Comparison of ENCODE assay signal across 21 cellular contexts in genomic region chr2:171491292-171491691, GRCh38. TPM values are rescaled to one million over a fixed set of nuclear protein-coding genes. Genes with fewer than 3 reads are reported as not detected.
DNase-seq lines count a peak whose midpoint lies in the region; ATAC-seq, FAIRE-seq and TF ChIP-seq lines count a peak whose summit lies in the region.
"Had no signal": no experiment of that assay in that cellular context is flagged by ENCODE, and none has a peak within 500 bp of the region (broad histone marks: within the 10 kb centered on the region; RNA-seq: fewer than 3 reads in every experiment).

No MANE protein-coding gene starts in this region.

- H3K4me3 Mint-ChIP-seq in astrocyte (ENCODE audit: unreplicated experiment) (no peak overlapping the region), T-helper 17 cell (no peak overlapping the region)
- H3K4me3 Mint-ChIP-seq: CD14-positive monocyte had no signal

- H3K36me3 Mint-ChIP-seq in astrocyte (ENCODE audit: low read depth, unreplicated experiment) (peaks cover 9% of the 10 kb centered on the region), T-helper 17 cell (ENCODE audit: low read depth) (peaks cover 3% of the 10 kb centered on the region)

- no peaks in the 10 kb centered on the region for H3K27me3 ChIP-seq in astrocyte (ENCODE audit: insufficient read depth, low read length)
- H3K27me3 ChIP-seq in transverse colon = no peaks in the 10 kb centered on the region

- TF ChIP-seq CTCF in astrocyte (IDR thresholded peaks at IDR 0.05; ENCODE audit: insufficient read depth, low read depth, low read length) = peak; percentile 23
- TF ChIP-seq CTCF in transverse colon (IDR thresholded peaks at IDR 0.05) = no peak

- intact Hi-C loops in transverse colon (cut with DNase I; ENCODE audit: low total_unique reads) = no loop called here

- no peak overlapping the region for H3K9ac ChIP-seq in astrocyte (ENCODE audit: low read length)
- H3K9ac ChIP-seq: KMS-11 had no signal

- H2AFZ ChIP-seq in astrocyte (ENCODE audit: low read depth, low read length) = no peak overlapping the region

- H3K27ac Mint-ChIP-seq in astrocyte (ENCODE audit: unreplicated experiment) (no peak overlapping the region), T-helper 17 cell (no peak overlapping the region)
- H3K27ac Mint-ChIP-seq: CD14-positive monocyte had no signal

- no peak overlapping the region for H3K4me2 ChIP-seq in astrocyte (ENCODE audit: low read length)
- H3K4me2 ChIP-seq: KMS-11 had no signal

- FAIRE-seq in astrocyte (lab: Jason Lieb, UNC) = no peak
- FAIRE-seq: G401.6 had no signal

- no peaks in the 10 kb centered on the region for H3K9me3 Mint-ChIP-seq in astrocyte (ENCODE audit: unreplicated experiment)

- no peak for TF ChIP-seq POLR2A in transverse colon (IDR thresholded peaks at IDR 0.05)

- no peaks in the 10 kb centered on the region for H3K79me2 ChIP-seq in astrocyte (ENCODE audit: insufficient read depth, low read length)

- in situ Hi-C loops in transverse colon (cut with MboI; ENCODE audit: low pct_ligation_motif_present in 1 of 4, low pct_unique_long_range_greater_than_20kb in 1 of 4, low sequenced_read_pairs in 3 of 4) = no loop called here

- H3K9me3 ChIP-seq in astrocyte (ENCODE audit: insufficient read depth, low read depth, low read length) (no peaks in the 10 kb centered on the region), transverse colon (no peaks in the 10 kb centered on the region), T-helper 17 cell (ENCODE audit: control insufficient read depth, low read length, poor library complexity, severe bottlenecking) (no peaks in the 10 kb centered on the region)

- H4K20me1 ChIP-seq in astrocyte (ENCODE audit: insufficient read depth, low read length) = no peaks in the 10 kb centered on the region

- H3K4me1 Mint-ChIP-seq in astrocyte (ENCODE audit: low read depth, unreplicated experiment) (peaks cover 2% of the 10 kb centered on the region), T-helper 17 cell (no peaks in the 10 kb centered on the region)
- H3K4me1 Mint-ChIP-seq: CD14-positive monocyte had no signal

- no peak overlapping the region for H3K4me3 ChIP-seq in astrocyte (ENCODE audit: insufficient read depth, low read depth, low read length)
- no peak overlapping the region for H3K4me3 ChIP-seq in transverse colon

- H3K27me3 Mint-ChIP-seq in astrocyte (ENCODE audit: low read depth, unreplicated experiment) = no peaks in the 10 kb centered on the region
- no peaks in the 10 kb centered on the region for H3K27me3 Mint-ChIP-seq in T-helper 17 cell

- H3K36me3 ChIP-seq in astrocyte (ENCODE audit: insufficient read depth, low read length) = no peaks in the 10 kb centered on the region
- no peaks in the 10 kb centered on the region for H3K36me3 ChIP-seq in transverse colon

- H3K4me1 ChIP-seq in astrocyte (ENCODE audit: insufficient read depth, low read length) (no peaks in the 10 kb centered on the region), transverse colon (peaks cover 0 to 14% (median 6%) of the 10 kb centered on the region in 4 donors)

- WGBS in transverse colon (ENCODE audit: low coverage in 1 of 2), 2 donors = 73 to 87% methylated on average over 2 to 3 of the region's 3 CpGs

- ATAC-seq in left lobe of liver (peak; percentile 16), T-helper 17 cell (no peak), GM19035 (IDR thresholded peaks at IDR 0.05; ENCODE audit: unreplicated experiment) (no peak)
- ATAC-seq: HCT116 had no signal

- peak; percentile 23 for DNase-seq in DMS53 (lab: John Stamatoyannopoulos, UW)
- no peak for DNase-seq in DMS53 treated with DMSO at 0.1 percent for 48 hours (lab: John Stamatoyannopoulos, UW; ENCODE audit: unreplicated experiment)
- no peak for DNase-seq in astrocyte (ENCODE audit: low read depth)
- DNase-seq in left lobe of liver (ENCODE audit: low spot score) = no peak
- DNase-seq in transverse colon = no peak
- DNase-seq in activated CD4-positive, CD25-positive, alpha-beta regulatory T cell (lab: John Stamatoyannopoulos, UW) = no peak
- DNase-seq in T-helper 17 cell = no peak
- DNase-seq: NCI-H1417 treated with DMSO at 0.1 percent for 48 hours, NCI-H1930, NCI-H2171 treated with DMSO at 0.1 percent for 48 hours, NCI-H446 treated with DMSO at 0.1 percent for 48 hours, NCI-H748 treated with DMSO at 0.1 percent for 48 hours, OCI-M1, SIG-M5 had no signal

- H3K27ac ChIP-seq in astrocyte (ENCODE audit: low read depth, low read length) (no peak overlapping the region), transverse colon (peak overlapping the region in 3 of 4 donors; percentile 31 to 67 (median 55))
- H3K27ac ChIP-seq: 22Rv1, KMS-11, RWPE1 had no signal

- TF ChIP-seq EP300 in transverse colon (IDR thresholded peaks at IDR 0.05; ENCODE audit: low read depth) = no peak

RNA-seq across cellular contexts. Expression of gene CYBRD1, which starts 31.0 kb away (rescaled TPM):
- total RNA-seq in astrocyte (26.7 and 37.2 TPM in 2 replicates), left lobe of liver (12.5 TPM), transverse colon (100 to 1,000 TPM in 1 of 4 donors, 10 to 100 TPM in 3; 50.7 to 124 (median 63.9) TPM), T-helper 17 cell (1 to 10 TPM in 1 of 2 donors, under 1 TPM in 1; 0.44 to 1.3 TPM)

RNA-seq across cellular contexts. Expression of gene DCAF17, which starts 57.3 kb away (rescaled TPM):
- total RNA-seq in astrocyte = 21.4 and 25.2 TPM in 2 replicates
- total RNA-seq in left lobe of liver = 6.9 TPM
- 10 to 100 TPM in 3 of 4 donors, 1 to 10 TPM in 1; 6.2 to 24.7 (median 19.2) TPM for total RNA-seq in transverse colon
- 10 to 100 TPM; 17.3 to 17.5 TPM for total RNA-seq in T-helper 17 cell

RNA-seq across cellular contexts. Expression of gene METTL8, which starts 57.5 kb away (rescaled TPM):
- total RNA-seq in astrocyte (32.4 and 40.4 TPM in 2 replicates), left lobe of liver (7.5 TPM), transverse colon (10 to 100 TPM in 3 of 4 donors, 1 to 10 TPM in 1; 6.7 to 64.5 (median 22.1) TPM), T-helper 17 cell (10 to 100 TPM; 18.5 to 23.3 TPM)
